In the genomic region with DNA sequence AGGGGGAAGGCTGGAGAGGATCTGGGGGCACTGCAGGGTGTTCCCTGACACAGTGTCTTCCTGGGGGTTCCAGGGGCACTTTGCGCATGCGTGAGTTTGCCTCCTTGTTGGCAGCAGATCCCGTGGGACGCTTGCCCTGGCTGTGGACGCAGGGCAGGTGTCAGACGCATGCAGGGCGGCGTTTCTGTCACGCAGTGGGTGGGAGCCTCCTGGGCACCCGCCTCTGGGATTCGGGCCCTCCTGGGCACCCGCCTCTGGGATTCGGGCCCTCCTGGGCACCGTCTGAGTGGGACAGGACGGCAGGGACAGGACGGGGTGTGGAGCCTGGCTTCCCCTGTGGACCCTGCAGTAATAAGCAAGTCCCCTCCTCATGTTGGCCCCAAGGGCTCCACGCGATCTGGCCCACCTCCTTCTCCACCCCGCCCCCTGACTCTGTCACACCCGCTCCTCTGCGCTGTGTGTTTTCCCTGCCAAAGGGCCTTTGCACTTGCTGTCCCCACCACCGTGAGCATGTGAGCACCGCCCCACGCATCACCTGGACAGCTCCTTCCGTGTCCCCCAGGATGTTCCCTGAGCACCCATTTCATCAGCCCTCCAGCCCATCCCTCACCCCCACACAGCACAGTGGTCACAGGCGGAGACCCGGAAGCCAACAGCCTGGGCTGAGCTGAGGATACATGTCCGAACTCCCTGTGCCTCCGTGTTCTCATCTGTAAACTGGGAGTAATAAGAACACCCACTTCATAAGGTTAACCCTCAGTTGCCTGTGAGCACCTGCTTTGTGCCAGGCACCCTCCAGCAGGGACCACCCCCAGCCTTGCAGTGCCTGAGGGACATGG, we compare ENCODE assay signal across 7 cellular contexts.
DNase-seq lines count a peak whose midpoint lies in the region; ATAC-seq lines count a peak whose summit lies in the region.

No MANE protein-coding gene starts in this region.

- ATAC-seq in HG02870 (IDR thresholded peaks at IDR 0.05; ENCODE audit: unreplicated experiment) = no peak

- DNase-seq in GM03348 (ENCODE audit: low spot score) (peak; percentile 95), NCI-H774 (lab: John Stamatoyannopoulos, UW) (peak; percentile 63), fibroblast of the conjunctiva (ENCODE audit: low read depth) (peak; percentile 47), stromal cell of bone marrow (ENCODE audit: low read depth) (peak; percentile 33), kidney glomerular epithelial cell (lab: John Stamatoyannopoulos, UW) (no peak)
- DNase-seq in stimulated activated CD4-positive, alpha-beta T cell treated with anti-CD3 and anti-CD28 coated beads, Interleukin-4, amount 100 ng/mL, for 4 hours = no peak

Comparison
In these comparisons a context has a peak if more than half of its experiments do, and no peak if none do; other contexts are left out.
1. DNase-seq: peak in GM03348 (single experiment), NCI-H774 (single experiment), fibroblast of the conjunctiva (single experiment) and stromal cell of bone marrow (single experiment); none in stimulated activated CD4-positive, alpha-beta T cell treated with anti-CD3 and anti-CD28 coated beads, Interleukin-4, amount 100 ng/mL, for 4 hours (0 of 2) and kidney glomerular epithelial cell (single experiment).